1 cellular context compared by ENCODE assay signal in genomic region chr2:218659988-218660358, GRCh38.
TF ChIP-seq lines count a peak whose summit lies in the region.

No MANE protein-coding gene starts in this region.

TF ChIP-seq in SK-N-SH, 30 proteins besides CTCF, POLR2A, EP300 and RAD21 (continued from another document):
- TF ChIP-seq SMC3 (IDR thresholded peaks at IDR 0.05; ENCODE audit: low read depth, low read length), result no peak
